In the genomic region with DNA sequence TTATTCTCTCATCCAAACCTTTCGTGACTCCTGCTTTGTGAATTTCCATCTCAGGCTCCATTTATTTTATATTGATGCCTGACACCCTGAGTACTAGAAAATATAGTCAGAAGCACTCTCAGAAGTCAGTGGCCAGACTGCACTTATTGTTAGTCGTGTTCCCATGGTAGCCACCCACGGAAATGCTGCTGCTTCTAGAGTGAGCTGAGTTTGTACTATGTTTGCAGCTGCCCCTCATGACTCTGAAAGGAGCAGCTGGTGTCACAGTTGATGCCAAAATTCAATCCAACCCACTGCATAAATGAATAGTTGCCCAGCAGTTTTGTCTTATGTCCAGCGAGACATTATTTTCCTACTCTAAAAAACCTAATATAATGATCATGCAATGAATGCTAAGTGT, we compare ENCODE assay signal across 12 cellular contexts.
DNase-seq lines count a peak whose midpoint lies in the region; ATAC-seq and TF ChIP-seq lines count a peak whose summit lies in the region.
"Had no signal": no experiment of that assay in that cellular context is flagged by ENCODE, and none has a peak within 500 bp of the region (broad histone marks: within the 10 kb centered on the region; RNA-seq: fewer than 3 reads in every experiment).

No MANE protein-coding gene starts in this region.

- H3K27ac ChIP-seq in heart left ventricle, result no peak overlapping the region
- no peak overlapping the region for H3K27ac ChIP-seq in right cardiac atrium (ENCODE audit: low read length)
- H3K27ac ChIP-seq in prostate gland, result no peak overlapping the region
- H3K27ac ChIP-seq: lower lobe of right lung had no signal

- peak; percentile 36 to 79 (median 59) for DNase-seq in heart left ventricle
- DNase-seq in right cardiac atrium, result no peak
- DNase-seq in NCI-H2196 (lab: John Stamatoyannopoulos, UW; ENCODE audit: unreplicated experiment), result peak; percentile 40
- DNase-seq in cerebellar cortex (ENCODE audit: low spot score), result peak; percentile 70
- DNase-seq in superior temporal gyrus (ENCODE audit: extremely low spot score), result peak; percentile 68
- DNase-seq in lower leg skin (ENCODE audit: low spot score in 2 of 2), result no peak
- DNase-seq in prostate gland (ENCODE audit: low spot score), result no peak
- no peak for DNase-seq in Caco-2
- DNase-seq: ACHN; activated naive CD4-positive, alpha-beta T cell treated with anti-CD3 and anti-CD28 coated beads, Interleukin-2, amount 10 ng/mL, durations not matched to agents 7 days and 5 days; IMR-90; lower lobe of right lung had no signal

- H3K4me1 Mint-ChIP-seq in Caco-2 (ENCODE audit: low read depth, unreplicated experiment), result no peaks in the 10 kb centered on the region
- H3K4me1 Mint-ChIP-seq: activated naive CD4-positive, alpha-beta T cell treated with anti-CD3 and anti-CD28 coated beads, Interleukin-2, amount 10 ng/mL, durations not matched to agents 7 days and 5 days had no signal

- H3K4me3 ChIP-seq in heart left ventricle (no peak overlapping the region), right cardiac atrium (ENCODE audit: low read length) (no peak overlapping the region), lower leg skin (ENCODE audit: low read depth, poor library complexity, severe bottlenecking) (no peak overlapping the region), prostate gland (no peak overlapping the region), Caco-2 (ENCODE audit: low read depth, low read length) (no peak overlapping the region)
- H3K4me3 ChIP-seq: lower lobe of right lung had no signal

- H3K27me3 Mint-ChIP-seq in Caco-2 (ENCODE audit: insufficient read depth, unreplicated experiment), result no peaks in the 10 kb centered on the region
- H3K27me3 Mint-ChIP-seq: activated naive CD4-positive, alpha-beta T cell treated with anti-CD3 and anti-CD28 coated beads, Interleukin-2, amount 10 ng/mL, durations not matched to agents 7 days and 5 days had no signal

- peak; percentile 58 to 95 (median 76) for ATAC-seq in heart left ventricle
- no peak for ATAC-seq in right cardiac atrium
- ATAC-seq: lower lobe of right lung had no signal

- no TSS peak for BruUV-seq in Caco-2 (replicated peaks; lab: Mats Ljungman, UMichigan)

- 45 to 63% (median 57%) methylated on average over 4 of the region's 4 CpGs for WGBS in heart left ventricle, 4 donors
- WGBS in right cardiac atrium, result 58% methylated on average over 4 of the region's 4 CpGs
- WGBS in lower leg skin, 2 donors, result 52 to 56% methylated on average over 4 of the region's 4 CpGs
- WGBS in prostate gland, result 60% methylated on average over 4 of the region's 4 CpGs

- intact Hi-C loops in heart left ventricle (cut with DNase I) (no loop called here), right cardiac atrium (cut with DNase I) (no loop called here), lower leg skin (cut with DNase I; ENCODE audit: low total_unique reads) (no loop called here), prostate gland (cut with DNase I) (no loop called here), Caco-2 (cut with micrococcal nuclease; ENCODE audit: unreplicated experiment) (no loop called here)

- POLR2A ChIA-PET in Caco-2 (lab: Charles Lee), result no interaction called here

- TF ChIP-seq CTCF in heart left ventricle (IDR thresholded peaks at IDR 0.05) (no peak), lower leg skin (IDR thresholded peaks at IDR 0.05) (no peak), prostate gland (IDR thresholded peaks at IDR 0.05) (no peak), Caco-2 (IDR thresholded peaks at IDR 0.05; ENCODE audit: insufficient read depth in 1 of 2, low read depth in 1 of 2, low read length in 1 of 2, severe bottlenecking in 1 of 2, unreplicated experiment in 1 of 2) (no peak)

- no peaks in the 10 kb centered on the region for H3K9me3 Mint-ChIP-seq in Caco-2 (ENCODE audit: unreplicated experiment)

- TF ChIP-seq POLR2A in heart left ventricle (IDR thresholded peaks at IDR 0.05), result no peak
- TF ChIP-seq POLR2A in lower leg skin (IDR thresholded peaks at IDR 0.05), result no peak
- no peak for TF ChIP-seq POLR2A in prostate gland (IDR thresholded peaks at IDR 0.05)

- no peaks in the 10 kb centered on the region for H3K36me3 Mint-ChIP-seq in Caco-2 (ENCODE audit: insufficient read depth, unreplicated experiment)
- H3K36me3 Mint-ChIP-seq: activated naive CD4-positive, alpha-beta T cell treated with anti-CD3 and anti-CD28 coated beads, Interleukin-2, amount 10 ng/mL, durations not matched to agents 7 days and 5 days had no signal

- H3K4me3 Mint-ChIP-seq in Caco-2 (ENCODE audit: unreplicated experiment), result no peak overlapping the region
- H3K4me3 Mint-ChIP-seq: activated naive CD4-positive, alpha-beta T cell treated with anti-CD3 and anti-CD28 coated beads, Interleukin-2, amount 10 ng/mL, durations not matched to agents 7 days and 5 days had no signal

- no peak overlapping the region for H3K27ac Mint-ChIP-seq in Caco-2 (ENCODE audit: unreplicated experiment)
- H3K27ac Mint-ChIP-seq: activated naive CD4-positive, alpha-beta T cell treated with anti-CD3 and anti-CD28 coated beads, Interleukin-2, amount 10 ng/mL, durations not matched to agents 7 days and 5 days had no signal

- H3K4me1 ChIP-seq in heart left ventricle (no peaks in the 10 kb centered on the region), right cardiac atrium (ENCODE audit: control insufficient read depth, insufficient read depth, low read length) (no peaks in the 10 kb centered on the region), prostate gland (replicated peaks) (no peaks in the 10 kb centered on the region), Caco-2 (no peaks in the 10 kb centered on the region)
- H3K4me1 ChIP-seq: lower lobe of right lung had no signal

- H3K36me3 ChIP-seq in heart left ventricle (no peaks in the 10 kb centered on the region), prostate gland (no peaks in the 10 kb centered on the region), Caco-2 (ENCODE audit: control insufficient read depth, insufficient read depth, low read length) (no peaks in the 10 kb centered on the region)
- H3K36me3 ChIP-seq: lower lobe of right lung had no signal

- CTCF ChIA-PET in Caco-2 (lab: Charles Lee), result no interaction called here

- H3K9me3 ChIP-seq in heart left ventricle, result peaks cover 0 to 14% (median 0%) of the 10 kb centered on the region in 12 donors
- no peaks in the 10 kb centered on the region for H3K9me3 ChIP-seq in right cardiac atrium (ENCODE audit: control insufficient read depth, low read length)
- no peaks in the 10 kb centered on the region for H3K9me3 ChIP-seq in prostate gland
- H3K9me3 ChIP-seq in Caco-2, result no peaks in the 10 kb centered on the region
- H3K9me3 ChIP-seq: lower lobe of right lung had no signal

- no peaks in the 10 kb centered on the region for H3K27me3 ChIP-seq in heart left ventricle
- no peaks in the 10 kb centered on the region for H3K27me3 ChIP-seq in right cardiac atrium (ENCODE audit: control insufficient read depth, insufficient read depth)
- H3K27me3 ChIP-seq in prostate gland (replicated peaks; ENCODE audit: insufficient read depth), result no peaks in the 10 kb centered on the region
- no peaks in the 10 kb centered on the region for H3K27me3 ChIP-seq in Caco-2 (replicated peaks; ENCODE audit: control insufficient read depth, insufficient read depth, low read length)

Comparison
In these comparisons a context has a peak if more than half of its experiments do, and no peak if none do; other contexts are left out.
1. ATAC-seq: peak in heart left ventricle (4 of 4); none in right cardiac atrium (0 of 2).
2. DNase-seq: peak in heart left ventricle (5 of 5), NCI-H2196 (single experiment), cerebellar cortex (single experiment) and superior temporal gyrus (single experiment); none in right cardiac atrium (0 of 3), lower leg skin (0 of 2), prostate gland (single experiment) and Caco-2 (0 of 2).